ENCODE assay signal across 11 cellular contexts in the genomic region with DNA sequence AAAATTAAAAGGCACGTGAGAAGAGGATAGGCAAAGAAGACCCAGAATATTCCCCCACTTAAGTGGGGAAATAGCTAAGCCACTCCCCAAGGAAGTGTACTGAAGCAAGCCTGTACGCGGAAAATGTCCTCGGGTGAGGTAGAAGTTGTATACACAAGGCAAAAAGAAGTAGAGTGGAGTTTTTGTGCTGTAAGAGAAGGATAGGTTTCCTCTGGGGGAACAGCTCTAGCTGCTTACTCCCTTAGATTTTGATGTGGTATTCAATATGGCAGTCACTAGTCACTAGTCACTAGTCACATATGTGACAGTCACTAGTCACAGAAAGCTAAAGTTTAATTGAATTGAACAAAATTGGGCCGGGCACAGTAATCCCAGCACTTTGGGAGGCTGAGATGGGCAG. TPM values are rescaled to one million over a fixed set of nuclear protein-coding genes. Genes with fewer than 3 reads are reported as not detected.
DNase-seq lines count a peak whose midpoint lies in the region; ATAC-seq, FAIRE-seq and TF ChIP-seq lines count a peak whose summit lies in the region.
"Had no signal": no experiment of that assay in that cellular context is flagged by ENCODE, and none has a peak within 500 bp of the region (broad histone marks: within the 10 kb centered on the region; RNA-seq: fewer than 3 reads in every experiment).

No MANE protein-coding gene starts in this region.

- intact Hi-C loops in K562 (cut with micrococcal nuclease) (no loop called here), natural killer cell (cut with micrococcal nuclease) (no loop called here), vagina (cut with DNase I) (no loop called here)

- POLR2A ChIA-PET in K562 (lab: Yijun Ruan, JAX): interaction anchor here (0.6 to 15.5 kb wide), 17 partner anchors 4 to 143 kb away, joined by 3 to 320 read pairs (median 4); partner anchors contain the start of genes ANKRD34A, ANKRD35, LIX1L and NUDT17

- no peak overlapping the region for H2AFZ ChIP-seq in K562 (ENCODE audit: low read depth, low read length)

- no peak overlapping the region for H3K9ac ChIP-seq in K562 (ENCODE audit: insufficient read depth in 1 of 2, low read depth in 2 of 2, low read length in 2 of 2)
- H3K9ac ChIP-seq: SK-N-SH had no signal

- 52% methylated on average over 5 of the region's 5 CpGs for WGBS in K562 (ENCODE audit: insufficient coverage, low coverage, missing lambda C conversion rate)

- H3K9me1 ChIP-seq in K562 (ENCODE audit: control insufficient read depth, insufficient read depth, low read length): peaks cover 3% of the 10 kb centered on the region

- H3K9me3 Mint-ChIP-seq in stimulated activated naive CD8-positive, alpha-beta T cell treated with anti-CD3 and anti-CD28 coated beads, Interleukin-15, Interleukin-2, amounts not matched to agents 100 ng/mL and 50 ng/mL, for 24 hours: no peaks in the 10 kb centered on the region
- no peaks in the 10 kb centered on the region for H3K9me3 Mint-ChIP-seq in natural killer cell

- peaks cover 51% of the 10 kb centered on the region for H3K4me1 Mint-ChIP-seq in stimulated activated naive CD8-positive, alpha-beta T cell treated with anti-CD3 and anti-CD28 coated beads, Interleukin-15, Interleukin-2, amounts not matched to agents 100 ng/mL and 50 ng/mL, for 24 hours (ENCODE audit: low read depth)
- peaks cover 62 to 66% of the 10 kb centered on the region in 2 donors for H3K4me1 Mint-ChIP-seq in natural killer cell

- no peak for DNase-seq in stimulated activated naive CD8-positive, alpha-beta T cell treated with anti-CD3 and anti-CD28 coated beads, Interleukin-15, Interleukin-2, amounts not matched to agents 100 U/mL and 50 U/mL, for 24 hours
- DNase-seq in K562 (ENCODE audit: extremely low read depth in 1 of 4, low spot score in 3 of 4): no peak
- DNase-seq in natural killer cell: no peak
- no peak for DNase-seq in vagina (ENCODE audit: extremely low spot score in 2 of 2)
- no peak for DNase-seq in UCSD-AML1 (lab: John Stamatoyannopoulos, UW; ENCODE audit: unreplicated experiment)
- DNase-seq in NAMALWA (ENCODE audit: low spot score): no peak
- DNase-seq in C1 segment of cervical spinal cord (lab: John Stamatoyannopoulos, UW): no peak
- DNase-seq: NCI-H1105, NCI-H69, SK-N-SH had no signal

- TF ChIP-seq EP300 in K562 (IDR thresholded peaks at IDR 0.05; ENCODE audit: low read length): no peak

- BruUV-seq in K562 (replicated peaks; lab: Mats Ljungman, UMichigan): no TSS peak

- H3K27me3 ChIP-seq in K562 (ENCODE audit: control insufficient read depth in 2 of 2, insufficient read depth in 2 of 2, low read length in 2 of 2) (no peaks in the 10 kb centered on the region), vagina (no peaks in the 10 kb centered on the region)

- CTCF ChIA-PET in K562 (lab: Yijun Ruan, JAX; ENCODE audit: low intra/inter-chr PET ratio): interaction anchor here (0.6 kb wide), 1 partner anchor 17 kb away, joined by 3 read pairs; no protein-coding TSS in a partner anchor

- H3K36me3 ChIP-seq in K562 (ENCODE audit: control insufficient read depth, insufficient read depth, low read length): peaks cover 21% of the 10 kb centered on the region
- peaks cover 10 to 19% of the 10 kb centered on the region in 2 donors for H3K36me3 ChIP-seq in vagina

- H3K4me3 ChIP-seq in K562: no peak overlapping the region
- no peak overlapping the region for H3K4me3 ChIP-seq in vagina

- TF ChIP-seq POLR2A in K562 (conservative IDR thresholded peaks at IDR 0.05) (no peak; the same call in 1 of the 2 replicates), vagina (IDR thresholded peaks at IDR 0.05) (no peak)

- FAIRE-seq in K562 (lab: Jason Lieb, UNC): no peak

- no peak overlapping the region for H3K4me3 Mint-ChIP-seq in stimulated activated naive CD8-positive, alpha-beta T cell treated with anti-CD3 and anti-CD28 coated beads, Interleukin-15, Interleukin-2, amounts not matched to agents 100 ng/mL and 50 ng/mL, for 24 hours
- H3K4me3 Mint-ChIP-seq in natural killer cell: no peak overlapping the region

- H4K20me1 ChIP-seq in K562 (replicated peaks; ENCODE audit: control insufficient read depth, insufficient read depth, low read length): peaks cover 18% of the 10 kb centered on the region

- peaks cover 24% of the 10 kb centered on the region for H3K79me2 ChIP-seq in K562 (ENCODE audit: control insufficient read depth, insufficient read depth, low read length)

- in situ Hi-C loops in K562 (cut with MboI): no loop called here

- peak overlapping the region; percentile 76 for H3K27ac Mint-ChIP-seq in stimulated activated naive CD8-positive, alpha-beta T cell treated with anti-CD3 and anti-CD28 coated beads, Interleukin-15, Interleukin-2, amounts not matched to agents 100 ng/mL and 50 ng/mL, for 24 hours
- peak overlapping the region; percentile 63 to 79 for H3K27ac Mint-ChIP-seq in natural killer cell

- no peak overlapping the region for H3K4me2 ChIP-seq in K562 (ENCODE audit: insufficient read depth, low read length)
- H3K4me2 ChIP-seq: SK-N-SH had no signal

- H3K9me3 ChIP-seq in K562 (replicated peaks; ENCODE audit: control insufficient read depth, insufficient read depth, low read depth, low read length): no peaks in the 10 kb centered on the region
- H3K9me3 ChIP-seq in vagina: no peaks in the 10 kb centered on the region
- H3K9me3 ChIP-seq: SK-N-SH had no signal

- no peak for ATAC-seq in stimulated activated naive CD8-positive, alpha-beta T cell treated with anti-CD3 and anti-CD28 coated beads, Interleukin-15, Interleukin-2, amounts not matched to agents 100 U/mL and 50 U/mL, for 24 hours
- no peak for ATAC-seq in K562
- peak in 1 of 3 donors; percentile 24 for ATAC-seq in natural killer cell

- peaks cover 18% of the 10 kb centered on the region for H3K36me3 Mint-ChIP-seq in stimulated activated naive CD8-positive, alpha-beta T cell treated with anti-CD3 and anti-CD28 coated beads, Interleukin-15, Interleukin-2, amounts not matched to agents 100 ng/mL and 50 ng/mL, for 24 hours (ENCODE audit: low read depth)
- H3K36me3 Mint-ChIP-seq in natural killer cell: peaks cover 20% of the 10 kb centered on the region

- TF ChIP-seq RAD21 in K562 (CRISPR knock-in tag; conservative IDR thresholded peaks at IDR 0.05 in 1 of 2, IDR thresholded peaks at IDR 0.05 in 1 of 2): no peak

- H3K27ac ChIP-seq in K562 (ENCODE audit: extremely low read depth, low read depth, low read length): no peak overlapping the region; the same call in 2 of the 3 replicates
- peak overlapping the region; percentile 96 for H3K27ac ChIP-seq in vagina

- no peaks in the 10 kb centered on the region for H3K27me3 Mint-ChIP-seq in stimulated activated naive CD8-positive, alpha-beta T cell treated with anti-CD3 and anti-CD28 coated beads, Interleukin-15, Interleukin-2, amounts not matched to agents 100 ng/mL and 50 ng/mL, for 24 hours
- H3K27me3 Mint-ChIP-seq in natural killer cell (ENCODE audit: low read depth in 2 of 2): no peaks in the 10 kb centered on the region

- H3K4me1 ChIP-seq in K562 (replicated peaks in 1 of 2; ENCODE audit: control insufficient read depth in 2 of 2, insufficient read depth in 2 of 2, low read length in 2 of 2) (peaks cover 9 to 33% of the 10 kb centered on the region in 2 experiments), vagina (peaks cover 49% of the 10 kb centered on the region)

- no peak for TF ChIP-seq CTCF in K562 (IDR thresholded peaks at IDR 0.05 in 2 of 3, conservative IDR thresholded peaks at IDR 0.05 in 1 of 3; ENCODE audit: insufficient read depth in 2 of 3, low read depth in 1 of 3, low read length in 3 of 3)
- TF ChIP-seq CTCF in natural killer cell (IDR thresholded peaks at IDR 0.05): no peak
- TF ChIP-seq CTCF in vagina (IDR thresholded peaks at IDR 0.05): no peak

RNA-seq across cellular contexts. Expression of gene TXNIP, which starts 7.6 kb away (rescaled TPM):
- total RNA-seq in K562 (2011; cell fraction: chromatin; rRNA removed; ENCODE audit: low replicate concordance): 1,167 and 1,393 TPM in 2 replicates
- 716 and 782 TPM in 2 replicates for total RNA-seq in K562 (2011; cell fraction: nucleolus; rRNA removed)
- total RNA-seq in K562 (2011; cell fraction: nucleoplasm; rRNA removed): 756 and 864 TPM in 2 replicates
- total RNA-seq in K562 (2014; rRNA removed) (202 and 226 TPM in 2 replicates), K562 (2014; rRNA removed; fragmentation: Illumina TruSeq; extraction: Trizol) (278 and 307 TPM in 2 replicates), K562 (2015; rRNA removed; fragmentation: Illumina TruSeq; extraction: Trizol) (217 and 235 TPM in 2 replicates), K562 (2021) (257 and 263 TPM in 2 replicates), natural killer cell (1,000 to 10,000 TPM in 2 of 3 donors, 100 to 1,000 TPM in 1; 984 to 1,724 (median 1,422) TPM), vagina (1,858 TPM)
- polyA plus RNA-seq in K562 (2011; rRNA removed) (499 and 553 TPM in 2 replicates), K562 (2014; fragmentation: Illumina TruSeq; extraction: Trizol) (253 and 295 TPM in 2 replicates), K562 (2014; fragmentation: Nextera tagmentation; extraction: Ambion mirVana) (100 to 1,000 TPM; 120 to 237 TPM), K562 (2014; rRNA removed) (249 and 259 TPM in 2 replicates)
- polyA plus RNA-seq in K562 (2011; cell fraction: cytosol; rRNA removed): 244 and 270 TPM in 2 replicates
- 1,140 and 1,617 TPM in 2 replicates for polyA plus RNA-seq in K562 (2011; cell fraction: nucleus; rRNA removed)
- polyA plus RNA-seq in K562 (2012): 256 and 452 TPM in 2 replicates
- 595 and 605 TPM in 2 replicates for polyA minus RNA-seq in K562 (2011; rRNA and poly(A)+ RNA removed)
- polyA minus RNA-seq in K562 (2011; cell fraction: cytosol; rRNA and poly(A)+ RNA removed): 116 and 223 TPM in 2 replicates
- polyA minus RNA-seq in K562 (2011; cell fraction: nucleus; rRNA and poly(A)+ RNA removed): 667 and 1,436 TPM in 2 replicates

RNA-seq across cellular contexts. Expression of gene POLR3GL, which starts 24.3 kb away (rescaled TPM):
- 13.4 and 16.3 TPM in 2 replicates for total RNA-seq in K562 (2011; cell fraction: chromatin; rRNA removed; ENCODE audit: low replicate concordance)
- total RNA-seq in K562 (2011; cell fraction: nucleolus; rRNA removed): 10.0 TPM in 2 replicates
- 9.5 and 10.3 TPM in 2 replicates for total RNA-seq in K562 (2011; cell fraction: nucleoplasm; rRNA removed)
- total RNA-seq in K562 (2014; rRNA removed) (28.5 and 29.6 TPM in 2 replicates), K562 (2014; rRNA removed; fragmentation: Illumina TruSeq; extraction: Trizol) (38.6 and 48.4 TPM in 2 replicates), K562 (2015; rRNA removed; fragmentation: Illumina TruSeq; extraction: Trizol) (35.2 and 38.2 TPM in 2 replicates), K562 (2021) (17.3 and 21.1 TPM in 2 replicates), natural killer cell (10 to 100 TPM; 34.9 to 37.5 (median 37.4) TPM), vagina (15.0 TPM)
- polyA plus RNA-seq in K562 (2011; rRNA removed) (31.0 and 39.4 TPM in 2 replicates), K562 (2014; fragmentation: Illumina TruSeq; extraction: Trizol) (47.6 and 47.9 TPM in 2 replicates), K562 (2014; fragmentation: Nextera tagmentation; extraction: Ambion mirVana) (10 to 100 TPM; 14.6 to 21.7 TPM), K562 (2014; rRNA removed) (36.1 and 48.4 TPM in 2 replicates)
- polyA plus RNA-seq in K562 (2011; cell fraction: cytosol; rRNA removed): 20.4 and 22.2 TPM in 2 replicates
- polyA plus RNA-seq in K562 (2011; cell fraction: nucleus; rRNA removed): 18.8 and 22.7 TPM in 2 replicates
- polyA plus RNA-seq in K562 (2012): 37.6 and 38.4 TPM in 2 replicates
- polyA minus RNA-seq in K562 (2011; rRNA and poly(A)+ RNA removed): 13.5 and 15.8 TPM in 2 replicates
- 8.9 and 9.3 TPM in 2 replicates for polyA minus RNA-seq in K562 (2011; cell fraction: cytosol; rRNA and poly(A)+ RNA removed)
- 7.8 and 13.4 TPM in 2 replicates for polyA minus RNA-seq in K562 (2011; cell fraction: nucleus; rRNA and poly(A)+ RNA removed)

RNA-seq across cellular contexts. Expression of gene ANKRD34A, which starts 24.4 kb away (rescaled TPM):
- 1.7 and 2.2 TPM in 2 replicates for total RNA-seq in K562 (2011; cell fraction: chromatin; rRNA removed; ENCODE audit: low replicate concordance)
- 2.3 and 3.2 TPM in 2 replicates for total RNA-seq in K562 (2011; cell fraction: nucleolus; rRNA removed)
- 2.1 and 2.3 TPM in 2 replicates for total RNA-seq in K562 (2011; cell fraction: nucleoplasm; rRNA removed)
- total RNA-seq in K562 (2014; rRNA removed): 0.41 and 0.86 TPM in 2 replicates
- total RNA-seq in K562 (2014; rRNA removed; fragmentation: Illumina TruSeq; extraction: Trizol): 0.18 and 0.38 TPM in 2 replicates
- total RNA-seq in K562 (2015; rRNA removed; fragmentation: Illumina TruSeq; extraction: Trizol): 0.43 and 0.45 TPM in 2 replicates
- 0.89 and 1.6 TPM in 2 replicates for total RNA-seq in K562 (2021)
- 0.81 and 1.0 TPM in 2 replicates for polyA plus RNA-seq in K562 (2011; rRNA removed)
- polyA plus RNA-seq in K562 (2011; cell fraction: cytosol; rRNA removed): 0.80 and 1.2 TPM in 2 replicates
- 3.0 and 4.9 TPM in 2 replicates for polyA plus RNA-seq in K562 (2011; cell fraction: nucleus; rRNA removed)
- 0.68 and 1.0 TPM in 2 replicates for polyA plus RNA-seq in K562 (2012)
- 0.80 and 0.91 TPM in 2 replicates for polyA plus RNA-seq in K562 (2014; fragmentation: Illumina TruSeq; extraction: Trizol)
- polyA plus RNA-seq in K562 (2014; fragmentation: Nextera tagmentation; extraction: Ambion mirVana): under 1 TPM; 0.06 to 0.07 TPM
- 0.64 and 0.81 TPM in 2 replicates for polyA plus RNA-seq in K562 (2014; rRNA removed)
- 0.49 and 0.72 TPM in 2 replicates for polyA minus RNA-seq in K562 (2011; rRNA and poly(A)+ RNA removed)
- polyA minus RNA-seq in K562 (2011; cell fraction: cytosol; rRNA and poly(A)+ RNA removed): 0.38 and 1.2 TPM in 2 replicates
- 1.9 and 2.0 TPM in 2 replicates for polyA minus RNA-seq in K562 (2011; cell fraction: nucleus; rRNA and poly(A)+ RNA removed)
- total RNA-seq in natural killer cell: 1 to 10 TPM; 1.4 to 1.9 (median 1.4) TPM
- 1.7 TPM for total RNA-seq in vagina

RNA-seq across cellular contexts. Expression of gene LIX1L, which starts 31.0 kb away (rescaled TPM):
- total RNA-seq in K562 (2011; cell fraction: chromatin; rRNA removed; ENCODE audit: low replicate concordance): 5.2 and 6.2 TPM in 2 replicates
- total RNA-seq in K562 (2011; cell fraction: nucleolus; rRNA removed): 4.7 and 4.8 TPM in 2 replicates
- 8.9 and 14.7 TPM in 2 replicates for total RNA-seq in K562 (2011; cell fraction: nucleoplasm; rRNA removed)
- total RNA-seq in K562 (2014; rRNA removed) (7.4 and 10.7 TPM in 2 replicates), K562 (2014; rRNA removed; fragmentation: Illumina TruSeq; extraction: Trizol) (10.0 and 11.0 TPM in 2 replicates), K562 (2015; rRNA removed; fragmentation: Illumina TruSeq; extraction: Trizol) (11.7 and 12.9 TPM in 2 replicates), K562 (2021) (15.7 and 16.4 TPM in 2 replicates), natural killer cell (10 to 100 TPM; 33.4 to 41.3 (median 38.2) TPM), vagina (25.0 TPM)
- polyA plus RNA-seq in K562 (2011; rRNA removed) (20.6 and 26.5 TPM in 2 replicates), K562 (2014; fragmentation: Illumina TruSeq; extraction: Trizol) (10.5 and 12.5 TPM in 2 replicates), K562 (2014; fragmentation: Nextera tagmentation; extraction: Ambion mirVana) (1 to 10 TPM; 4.6 to 9.2 TPM), K562 (2014; rRNA removed) (13.5 and 16.1 TPM in 2 replicates)
- 23.9 and 30.3 TPM in 2 replicates for polyA plus RNA-seq in K562 (2011; cell fraction: cytosol; rRNA removed)
- 5.3 and 5.5 TPM in 2 replicates for polyA plus RNA-seq in K562 (2011; cell fraction: nucleus; rRNA removed)
- 4.7 and 8.4 TPM in 2 replicates for polyA plus RNA-seq in K562 (2012)
- polyA minus RNA-seq in K562 (2011; rRNA and poly(A)+ RNA removed): 17.0 and 21.0 TPM in 2 replicates
- polyA minus RNA-seq in K562 (2011; cell fraction: cytosol; rRNA and poly(A)+ RNA removed): 11.1 and 12.0 TPM in 2 replicates
- 1.8 and 3.0 TPM in 2 replicates for polyA minus RNA-seq in K562 (2011; cell fraction: nucleus; rRNA and poly(A)+ RNA removed)

RNA-seq across cellular contexts. Expression of gene HJV, which starts 32.8 kb away (rescaled TPM):
- 6.4 and 7.7 TPM in 2 replicates for total RNA-seq in K562 (2011; cell fraction: chromatin; rRNA removed; ENCODE audit: low replicate concordance)
- total RNA-seq in K562 (2011; cell fraction: nucleolus; rRNA removed): 5.4 and 7.8 TPM in 2 replicates
- 6.4 and 6.9 TPM in 2 replicates for total RNA-seq in K562 (2011; cell fraction: nucleoplasm; rRNA removed)
- total RNA-seq in K562 (2014; rRNA removed) (1.1 and 2.5 TPM in 2 replicates), K562 (2014; rRNA removed; fragmentation: Illumina TruSeq; extraction: Trizol) (2.1 and 3.3 TPM in 2 replicates), K562 (2015; rRNA removed; fragmentation: Illumina TruSeq; extraction: Trizol) (1.9 and 2.9 TPM in 2 replicates), K562 (2021) (2.1 and 2.9 TPM in 2 replicates), natural killer cell (not detected), vagina (not detected)
- polyA plus RNA-seq in K562 (2011; rRNA removed) (3.2 and 6.6 TPM in 2 replicates), K562 (2014; fragmentation: Illumina TruSeq; extraction: Trizol) (2.7 and 3.0 TPM in 2 replicates), K562 (2014; fragmentation: Nextera tagmentation; extraction: Ambion mirVana) (1 to 10 TPM; 1.0 to 1.3 TPM), K562 (2014; rRNA removed) (2.4 and 5.5 TPM in 2 replicates)
- 3.0 and 4.6 TPM in 2 replicates for polyA plus RNA-seq in K562 (2011; cell fraction: cytosol; rRNA removed)
- polyA plus RNA-seq in K562 (2011; cell fraction: nucleus; rRNA removed): 3.7 and 5.5 TPM in 2 replicates
- polyA plus RNA-seq in K562 (2012): 2.9 and 4.8 TPM in 2 replicates
- polyA minus RNA-seq in K562 (2011; rRNA and poly(A)+ RNA removed): 4.3 and 4.5 TPM in 2 replicates
- 0.73 and 2.8 TPM in 2 replicates for polyA minus RNA-seq in K562 (2011; cell fraction: cytosol; rRNA and poly(A)+ RNA removed)
- 2.3 and 2.7 TPM in 2 replicates for polyA minus RNA-seq in K562 (2011; cell fraction: nucleus; rRNA and poly(A)+ RNA removed)
